ENCODE assay signal across 19 cellular contexts in genomic region chrX:287670-288069, GRCh38.
"Had no signal": no experiment of that assay in that cellular context is flagged by ENCODE, and none has a peak within 500 bp of the region (broad histone marks: within the 10 kb centered on the region; RNA-seq: fewer than 3 reads in every experiment).

No MANE protein-coding gene starts in this region.

- H3K27ac ChIP-seq: cardiac muscle cell, heart right ventricle, lower lobe of right lung, spleen, thoracic aorta, vagina, WERI-Rb-1 had no signal

- H3K27me3 ChIP-seq: cardiac muscle cell, heart right ventricle, spleen, vagina had no signal

- DNase-seq: activated CD4-positive, alpha-beta T cell treated with anti-CD3 and anti-CD28 coated beads, Interleukin-2, amount 50 U/mL, for 48 hours; activated CD4-positive, CD25-positive, alpha-beta regulatory T cell treated with anti-CD3 and anti-CD28 coated beads, Interleukin-2, amount 50 U/mL, for 72 hours; activated naive CD4-positive, alpha-beta T cell treated with anti-CD3 and anti-CD28 coated beads for 36 hours; activated T-cell treated with anti-CD3 and anti-CD28 coated beads, Interleukin-2, amount 50 U/mL, for 24 hours; amygdala; heart right ventricle; mesendoderm; naive B cell; stimulated activated CD4-positive, alpha-beta T cell treated with anti-CD3 and anti-CD28 coated beads, Interleukin-4, amount 100 ng/mL, for 1 hour; stimulated activated naive CD4-positive, alpha-beta T cell; T-cell; WERI-Rb-1 had no signal

- H3K9me3 Mint-ChIP-seq: activated naive CD4-positive, alpha-beta T cell treated with anti-CD3 and anti-CD28 coated beads for 36 hours; activated T-cell treated with anti-CD3 and anti-CD28 coated beads, Interleukin-2, amount 50 U/mL, for 24 hours; activated T-helper 2 cell treated with anti-CD3 and anti-CD28 coated beads, Interferon-gamma antibody, Interleukin-2, Interleukin-4, amounts not matched to agents 10 μg/mL and 5 μg/mL and 100 μg/mL, durations not matched to agents 14 hours and 24 hours and 36 hours; naive B cell; T-cell; type B pancreatic cell had no signal

- ATAC-seq: heart right ventricle, lower lobe of right lung, T-cell had no signal

- H3K4me3 ChIP-seq: cardiac muscle cell, heart right ventricle, lower lobe of right lung, spleen, thoracic aorta, vagina had no signal

- H3K9me3 ChIP-seq: heart right ventricle, lower lobe of right lung, spleen, thoracic aorta, vagina had no signal

- H3K36me3 Mint-ChIP-seq: naive B cell had no signal

- H3K27me3 Mint-ChIP-seq: activated T-cell treated with anti-CD3 and anti-CD28 coated beads, Interleukin-2, amount 50 U/mL, for 24 hours; naive B cell; T-cell; type B pancreatic cell had no signal

- H3K4me1 ChIP-seq: lower lobe of right lung, vagina had no signal

- H3K27ac Mint-ChIP-seq: activated naive CD4-positive, alpha-beta T cell treated with anti-CD3 and anti-CD28 coated beads for 36 hours; activated T-cell treated with anti-CD3 and anti-CD28 coated beads, Interleukin-2, amount 50 U/mL, for 24 hours; activated T-helper 2 cell treated with anti-CD3 and anti-CD28 coated beads, Interferon-gamma antibody, Interleukin-2, Interleukin-4, amounts not matched to agents 10 μg/mL and 5 μg/mL and 100 μg/mL, durations not matched to agents 14 hours and 24 hours and 36 hours; T-cell; type B pancreatic cell had no signal

- H3K4me3 Mint-ChIP-seq: activated naive CD4-positive, alpha-beta T cell treated with anti-CD3 and anti-CD28 coated beads for 36 hours; activated T-cell treated with anti-CD3 and anti-CD28 coated beads, Interleukin-2, amount 50 U/mL, for 24 hours; T-cell; type B pancreatic cell had no signal
